ENCODE assay signal across 14 cellular contexts in genomic region chr3:182284793-182285192, GRCh38.
A peak's percentile ranks its signal among the peaks of the same experiment; 100 is the strongest.
DNase-seq lines count a peak whose midpoint lies in the region; ATAC-seq, FAIRE-seq and TF ChIP-seq lines count a peak whose summit lies in the region.
"Had no signal": no experiment of that assay in that cellular context is flagged by ENCODE, and none has a peak within 500 bp of the region (broad histone marks: within the 10 kb centered on the region; RNA-seq: fewer than 3 reads in every experiment).

No MANE protein-coding gene starts in this region.

- FAIRE-seq in HepG2 (lab: Jason Lieb, UNC) = no peak

- H3K4me1 ChIP-seq in HepG2 (ENCODE audit: insufficient read depth, low read length) (peaks cover 8% of the 10 kb centered on the region; the same call in 1 of the 2 replicates), right lobe of liver (no peaks in the 10 kb centered on the region), esophagus (ENCODE audit: control insufficient read depth in 2 of 2, insufficient read depth in 2 of 2, low read length in 1 of 2) (no peaks in the 10 kb centered on the region), suprapubic skin (no peaks in the 10 kb centered on the region)
- H3K4me1 ChIP-seq: thyroid gland had no signal

- H3K27me3 ChIP-seq in HepG2 (ENCODE audit: control insufficient read depth in 1 of 2, insufficient read depth in 2 of 2, low read length in 2 of 2) (no peaks in the 10 kb centered on the region), right lobe of liver (no peaks in the 10 kb centered on the region), esophagus (ENCODE audit: control insufficient read depth in 1 of 2, insufficient read depth in 2 of 2, low read length in 2 of 2) (no peaks in the 10 kb centered on the region), suprapubic skin (no peaks in the 10 kb centered on the region)
- H3K27me3 ChIP-seq: neutrophil, thyroid gland had no signal

- H3K4me3 ChIP-seq in HepG2 (replicated peaks in 1 of 3; ENCODE audit: insufficient read depth in 1 of 3, low read depth in 2 of 3, low read length in 3 of 3) (no peak overlapping the region), right lobe of liver (no peak overlapping the region), esophagus (ENCODE audit: low read depth in 1 of 2, low read length in 2 of 2) (no peak overlapping the region), suprapubic skin (no peak overlapping the region)
- H3K4me3 ChIP-seq: thyroid gland had no signal

- TF ChIP-seq POLR2A in HepG2 (IDR thresholded peaks at IDR 0.05; ENCODE audit: insufficient read depth in 1 of 2, low read depth in 2 of 2, low read length in 2 of 2) = no peak
- TF ChIP-seq POLR2A in right lobe of liver (IDR thresholded peaks at IDR 0.05) = no peak
- no peak for TF ChIP-seq POLR2A in suprapubic skin (IDR thresholded peaks at IDR 0.05)

- BruUV-seq in HepG2 (replicated peaks; lab: Mats Ljungman, UMichigan) = no TSS peak

- intact Hi-C loops in HepG2 (cut with micrococcal nuclease; ENCODE audit: unreplicated experiment) (no loop called here), right lobe of liver (cut with DNase I) (no loop called here)

- H3K79me2 ChIP-seq in HepG2 (ENCODE audit: insufficient read depth, low read length) = no peaks in the 10 kb centered on the region

- H3K27ac ChIP-seq in HepG2 (ENCODE audit: extremely low read length, insufficient read depth, low read length) (no peak overlapping the region), right lobe of liver (no peak overlapping the region), esophagus (ENCODE audit: low read depth in 2 of 2, low read length in 1 of 2) (peak overlapping the region; percentile 2 to 68), suprapubic skin (no peak overlapping the region)
- H3K27ac ChIP-seq: neutrophil, thyroid gland had no signal

- WGBS in HepG2 (ENCODE audit: low lambda C conversion rate) = 0% methylated on average over 5 of the region's 5 CpGs
- 17% methylated on average over 4 of the region's 5 CpGs for WGBS in right lobe of liver (ENCODE audit: insufficient coverage, low coverage, low lambda C conversion rate, missing lambda C conversion rate)
- WGBS in esophagus, 2 donors = 24 to 34% methylated on average over 5 of the region's 5 CpGs
- WGBS in suprapubic skin = 60% methylated on average over 5 of the region's 5 CpGs

- ATAC-seq in HepG2 (no peak; the same call in 2 of the 3 replicates), right lobe of liver (no peak)

- DNase-seq in HepG2 (ENCODE audit: low spot score) (no peak), right lobe of liver (no peak), NCI-H510A treated with DMSO at 0.1 percent for 48 hours (lab: John Stamatoyannopoulos, UW) (peak; percentile 95), suprapubic skin (ENCODE audit: low spot score in 2 of 2) (no peak), D341Med (ENCODE audit: low spot score) (no peak), retina (no peak), DMS114 treated with DMSO at 0.1 percent for 48 hours (lab: John Stamatoyannopoulos, UW; ENCODE audit: unreplicated experiment) (no peak)
- DNase-seq: head of caudate nucleus, Kasumi-1, SHP77 treated with DMSO at 0.1 percent for 48 hours, thyroid gland had no signal

- H3K36me3 ChIP-seq in HepG2 (replicated peaks in 1 of 2; ENCODE audit: control insufficient read depth in 1 of 2, insufficient read depth in 2 of 2, low read length in 2 of 2) (no peaks in the 10 kb centered on the region), right lobe of liver (no peaks in the 10 kb centered on the region), esophagus (ENCODE audit: control insufficient read depth in 2 of 2, insufficient read depth in 2 of 2, low read length in 1 of 2) (no peaks in the 10 kb centered on the region), suprapubic skin (no peaks in the 10 kb centered on the region)
- H3K36me3 ChIP-seq: neutrophil, thyroid gland had no signal

- no peak overlapping the region for H3K9ac ChIP-seq in HepG2 (ENCODE audit: insufficient read depth, low read depth, low read length)

- H4K20me1 ChIP-seq in HepG2 (ENCODE audit: insufficient read depth, low read length) = no peaks in the 10 kb centered on the region

- CTCF ChIA-PET in HepG2 (lab: Yijun Ruan, JAX; ENCODE audit: low intra/inter-chr PET ratio, low total read pairs) = no interaction called here

- POLR2A ChIA-PET in HepG2 (lab: Yijun Ruan, JAX) = no interaction called here

- no peaks in the 10 kb centered on the region for H3K9me3 ChIP-seq in HepG2 (ENCODE audit: low read length)
- H3K9me3 ChIP-seq in right lobe of liver = no peaks in the 10 kb centered on the region
- no peaks in the 10 kb centered on the region for H3K9me3 ChIP-seq in esophagus (ENCODE audit: control insufficient read depth in 2 of 2, insufficient read depth in 1 of 2, low read depth in 1 of 2, low read length in 1 of 2)
- H3K9me3 ChIP-seq in suprapubic skin = no peaks in the 10 kb centered on the region
- H3K9me3 ChIP-seq: Caco-2, neutrophil, thyroid gland had no signal

- TF ChIP-seq RAD21 in HepG2 (CRISPR knock-in tag; IDR thresholded peaks at IDR 0.05) = no peak

- no peak overlapping the region for H3K4me2 ChIP-seq in HepG2 (ENCODE audit: low read depth, low read length)

- TF ChIP-seq CTCF in HepG2 (CRISPR knock-in tag; IDR thresholded peaks at IDR 0.05) (no peak), right lobe of liver (IDR thresholded peaks at IDR 0.05) (no peak), suprapubic skin (IDR thresholded peaks at IDR 0.05) (no peak)

- TF ChIP-seq EP300 in HepG2 (IDR thresholded peaks at IDR 0.05; ENCODE audit: low read depth in 2 of 2, low read length in 2 of 2) = no peak
- TF ChIP-seq EP300 in HepG2 (CRISPR knock-in tag; IDR thresholded peaks at IDR 0.05; ENCODE audit: borderline replicate concordance) = no peak
- TF ChIP-seq EP300 in suprapubic skin (IDR thresholded peaks at IDR 0.05) = no peak

- no peak overlapping the region for H2AFZ ChIP-seq in HepG2 (ENCODE audit: low read length)

- in situ Hi-C loops in HepG2 (cut with HindIII; ENCODE audit: extremely low pct_ligation_motif_present, low pct_unique_long_range_greater_than_20kb) = no loop called here

TF ChIP-seq in HepG2, 621 proteins besides CTCF, POLR2A, EP300 and RAD21 (continues in another document):
- TF ChIP-seq ELF4 (CRISPR knock-in tag; IDR thresholded peaks at IDR 0.05; ENCODE audit: borderline replicate concordance) = no peak
- no peak for TF ChIP-seq FOXP1 (IDR thresholded peaks at IDR 0.05)
- 0 out of 2 replicates have a peak, but pooled peaks have one; percentile 20 for TF ChIP-seq FOXP1 (CRISPR knock-in tag; IDR thresholded peaks at IDR 0.05)
- TF ChIP-seq, protein P1, sequence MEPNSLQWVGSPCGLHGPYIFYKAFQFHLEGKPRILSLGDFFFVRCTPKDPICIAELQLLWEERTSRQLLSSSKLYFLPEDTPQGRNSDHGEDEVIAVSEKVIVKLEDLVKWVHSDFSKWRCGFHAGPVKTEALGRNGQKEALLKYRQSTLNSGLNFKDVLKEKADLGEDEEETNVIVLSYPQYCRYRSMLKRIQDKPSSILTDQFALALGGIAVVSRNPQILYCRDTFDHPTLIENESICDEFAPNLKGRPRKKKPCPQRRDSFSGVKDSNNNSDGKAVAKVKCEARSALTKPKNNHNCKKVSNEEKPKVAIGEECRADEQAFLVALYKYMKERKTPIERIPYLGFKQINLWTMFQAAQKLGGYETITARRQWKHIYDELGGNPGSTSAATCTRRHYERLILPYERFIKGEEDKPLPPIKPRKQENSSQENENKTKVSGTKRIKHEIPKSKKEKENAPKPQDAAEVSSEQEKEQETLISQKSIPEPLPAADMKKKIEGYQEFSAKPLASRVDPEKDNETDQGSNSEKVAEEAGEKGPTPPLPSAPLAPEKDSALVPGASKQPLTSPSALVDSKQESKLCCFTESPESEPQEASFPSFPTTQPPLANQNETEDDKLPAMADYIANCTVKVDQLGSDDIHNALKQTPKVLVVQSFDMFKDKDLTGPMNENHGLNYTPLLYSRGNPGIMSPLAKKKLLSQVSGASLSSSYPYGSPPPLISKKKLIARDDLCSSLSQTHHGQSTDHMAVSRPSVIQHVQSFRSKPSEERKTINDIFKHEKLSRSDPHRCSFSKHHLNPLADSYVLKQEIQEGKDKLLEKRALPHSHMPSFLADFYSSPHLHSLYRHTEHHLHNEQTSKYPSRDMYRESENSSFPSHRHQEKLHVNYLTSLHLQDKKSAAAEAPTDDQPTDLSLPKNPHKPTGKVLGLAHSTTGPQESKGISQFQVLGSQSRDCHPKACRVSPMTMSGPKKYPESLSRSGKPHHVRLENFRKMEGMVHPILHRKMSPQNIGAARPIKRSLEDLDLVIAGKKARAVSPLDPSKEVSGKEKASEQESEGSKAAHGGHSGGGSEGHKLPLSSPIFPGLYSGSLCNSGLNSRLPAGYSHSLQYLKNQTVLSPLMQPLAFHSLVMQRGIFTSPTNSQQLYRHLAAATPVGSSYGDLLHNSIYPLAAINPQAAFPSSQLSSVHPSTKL (CRISPR knock-in tag; IDR thresholded peaks at IDR 0.05) = 0 out of 2 replicates have a peak, but pooled peaks have one; percentile 7
- peak; percentile 84 for TF ChIP-seq ZEB1 (IDR thresholded peaks at IDR 0.05; ENCODE audit: insufficient replicate concordance, low read depth)
- peak; percentile 75 for TF ChIP-seq ELF3 (CRISPR knock-in tag; IDR thresholded peaks at IDR 0.05)
- TF ChIP-seq ZBTB38 (CRISPR knock-in tag; IDR thresholded peaks at IDR 0.05) = no peak
- TF ChIP-seq GABPA (IDR thresholded peaks at IDR 0.05; ENCODE audit: low read depth, low read length) = no peak
- TF ChIP-seq GABPA (CRISPR knock-in tag; IDR thresholded peaks at IDR 0.05; ENCODE audit: low read depth) = peak; percentile 52; the same call in 1 of the 2 replicates
- peak; percentile 55; the same call in 1 of the 2 replicates for TF ChIP-seq ETV5 (CRISPR knock-in tag; IDR thresholded peaks at IDR 0.05; ENCODE audit: borderline replicate concordance)
- no peak for TF ChIP-seq ZBTB33 (CRISPR knock-in tag; IDR thresholded peaks at IDR 0.05)
- peak; percentile 18; the same call in 1 of the 2 replicates for TF ChIP-seq FOXA3 (CRISPR knock-in tag; IDR thresholded peaks at IDR 0.05)
- TF ChIP-seq ZNF605 (CRISPR knock-in tag; IDR thresholded peaks at IDR 0.05) = no peak
- TF ChIP-seq ESRRA (CRISPR knock-in tag; IDR thresholded peaks at IDR 0.05; ENCODE audit: low read depth) = no peak

Comparison
In these comparisons a context has a peak if more than half of its experiments do, and no peak if none do; other contexts are left out.
1. H3K27ac ChIP-seq: peak in esophagus (2 of 2); none in HepG2 (single experiment), right lobe of liver (0 of 3) and suprapubic skin (single experiment).